In the genomic region with DNA sequence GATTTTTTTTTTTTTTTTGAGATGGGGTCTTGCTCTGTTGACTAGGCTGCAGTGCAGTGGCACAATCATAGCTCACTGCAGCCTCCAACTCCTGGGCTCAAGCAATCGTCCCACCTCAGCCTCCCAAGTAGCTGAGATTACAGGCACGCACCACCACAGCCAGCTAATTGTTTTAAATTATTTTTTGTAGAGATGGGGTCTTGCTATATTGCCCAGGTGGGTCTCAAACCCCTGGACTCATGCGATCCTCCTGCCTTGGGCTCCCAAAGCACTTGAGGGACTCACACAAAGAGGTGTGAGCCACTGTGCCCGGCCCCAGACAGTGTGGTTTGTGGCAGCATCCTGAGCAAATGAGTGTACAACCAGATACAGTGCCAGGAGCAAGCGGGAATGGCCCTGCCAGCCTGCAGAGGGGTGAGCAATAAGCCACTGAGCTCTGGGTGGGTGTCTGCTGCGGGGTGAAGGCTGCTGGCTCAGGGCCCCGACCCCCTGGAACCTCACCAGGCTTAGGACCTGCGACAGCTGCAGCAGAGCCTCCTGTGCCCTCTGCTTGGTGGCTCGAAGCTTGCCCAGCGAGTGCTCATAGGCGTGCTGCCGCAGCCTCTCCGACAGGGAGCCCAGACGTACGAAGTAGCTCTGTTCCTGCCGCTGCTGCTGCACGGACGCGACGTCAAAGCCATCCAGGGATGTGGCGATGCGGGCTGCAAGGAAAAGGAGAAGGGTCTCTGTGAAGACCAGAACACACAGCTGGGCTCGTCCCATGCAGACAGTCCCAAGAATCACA, we compare ENCODE assay signal across 1 cellular context.
TF ChIP-seq lines count a peak whose summit lies in the region.

No MANE protein-coding gene starts in this region.

TF ChIP-seq in HepG2, 621 proteins besides CTCF, POLR2A, EP300 and RAD21:
- TF ChIP-seq, protein P1, sequence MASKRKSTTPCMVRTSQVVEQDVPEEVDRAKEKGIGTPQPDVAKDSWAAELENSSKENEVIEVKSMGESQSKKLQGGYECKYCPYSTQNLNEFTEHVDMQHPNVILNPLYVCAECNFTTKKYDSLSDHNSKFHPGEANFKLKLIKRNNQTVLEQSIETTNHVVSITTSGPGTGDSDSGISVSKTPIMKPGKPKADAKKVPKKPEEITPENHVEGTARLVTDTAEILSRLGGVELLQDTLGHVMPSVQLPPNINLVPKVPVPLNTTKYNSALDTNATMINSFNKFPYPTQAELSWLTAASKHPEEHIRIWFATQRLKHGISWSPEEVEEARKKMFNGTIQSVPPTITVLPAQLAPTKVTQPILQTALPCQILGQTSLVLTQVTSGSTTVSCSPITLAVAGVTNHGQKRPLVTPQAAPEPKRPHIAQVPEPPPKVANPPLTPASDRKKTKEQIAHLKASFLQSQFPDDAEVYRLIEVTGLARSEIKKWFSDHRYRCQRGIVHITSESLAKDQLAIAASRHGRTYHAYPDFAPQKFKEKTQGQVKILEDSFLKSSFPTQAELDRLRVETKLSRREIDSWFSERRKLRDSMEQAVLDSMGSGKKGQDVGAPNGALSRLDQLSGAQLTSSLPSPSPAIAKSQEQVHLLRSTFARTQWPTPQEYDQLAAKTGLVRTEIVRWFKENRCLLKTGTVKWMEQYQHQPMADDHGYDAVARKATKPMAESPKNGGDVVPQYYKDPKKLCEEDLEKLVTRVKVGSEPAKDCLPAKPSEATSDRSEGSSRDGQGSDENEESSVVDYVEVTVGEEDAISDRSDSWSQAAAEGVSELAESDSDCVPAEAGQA (IDR thresholded peaks at IDR 0.05; ENCODE audit: low read depth) = no peak
- TF ChIP-seq, protein P1 (CRISPR knock-in tag; IDR thresholded peaks at IDR 0.05; ENCODE audit: borderline replicate concordance) = no peak
- TF ChIP-seq ZNF121 (CRISPR knock-in tag; IDR thresholded peaks at IDR 0.05) (0 out of 2 replicates have a peak, but pooled peaks have one; percentile 45), RBFOX2 (IDR thresholded peaks at IDR 0.05; ENCODE audit: low read depth, low read length) (0 out of 2 replicates have a peak, but pooled peaks have one; percentile 31), AGO2 (optimal IDR thresholded peaks at IDR 0.05; ENCODE audit: low read depth, low read length) (peak; percentile 33)
